In the genomic region with DNA sequence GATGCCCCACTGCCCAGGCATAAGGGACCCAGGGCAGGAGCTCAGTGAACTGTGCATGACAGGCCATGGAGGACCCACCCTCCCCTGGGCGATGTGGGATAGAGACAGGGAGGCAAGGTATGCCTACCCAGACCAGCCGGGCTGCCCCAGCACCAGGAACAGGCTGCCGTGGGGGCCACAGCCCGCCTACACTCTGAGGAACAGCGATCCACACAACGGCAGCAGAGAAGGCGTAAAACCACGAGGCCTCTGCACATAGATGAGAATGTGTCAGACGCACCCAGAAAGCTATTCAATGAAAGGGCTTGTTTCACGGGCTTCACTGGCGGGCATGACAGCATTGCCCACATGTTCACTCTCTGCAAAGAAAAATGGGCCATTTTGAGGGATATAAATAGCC, we compare ENCODE assay signal across 13 cellular contexts. TPM values are rescaled to one million over a fixed set of nuclear protein-coding genes. Genes with fewer than 3 reads are reported as not detected.
DNase-seq lines count a peak whose midpoint lies in the region; ATAC-seq and TF ChIP-seq lines count a peak whose summit lies in the region.
"Had no signal": no experiment of that assay in that cellular context is flagged by ENCODE, and none has a peak within 500 bp of the region (broad histone marks: within the 10 kb centered on the region; RNA-seq: fewer than 3 reads in every experiment).

No MANE protein-coding gene starts in this region.

- H3K27ac ChIP-seq in cingulate gyrus (ENCODE audit: low read depth, low read length), result peak overlapping the region; percentile 98
- H3K27ac ChIP-seq: cardiac muscle cell, heart right ventricle, pancreas, stomach had no signal

- TF ChIP-seq CTCF in WTC11 (IDR thresholded peaks at IDR 0.05), result no peak

- no peak overlapping the region for H3K4me3 Mint-ChIP-seq in WTC11

- in situ Hi-C loops in G401 (cut with HindIII; ENCODE audit: low sequenced_read_pairs), result no loop called here

- H3K36me3 Mint-ChIP-seq in WTC11, result peaks cover 8% of the 10 kb centered on the region

- H3K27ac Mint-ChIP-seq in WTC11, result peak overlapping the region; percentile 67; the same call in 1 of the 2 replicates

- CTCF ChIA-PET in WTC11 (lab: Charles Lee), result no interaction called here

- DNase-seq in WTC11 (ENCODE audit: low spot score) (no peak), G401 (ENCODE audit: low spot score) (no peak), Kasumi-1 (lab: John Stamatoyannopoulos, UW) (no peak), OCI-M1 (lab: John Stamatoyannopoulos, UW) (no peak)
- DNase-seq in stimulated activated CD4-positive, alpha-beta T cell treated with anti-CD3 and anti-CD28 coated beads, Interleukin-4, amount 100 ng/mL, for 24 hours, result peak; percentile 68
- DNase-seq: heart right ventricle, NCI-H2171 treated with DMSO at 0.1 percent for 48 hours, stomach had no signal

- no peaks in the 10 kb centered on the region for H3K9me3 Mint-ChIP-seq in WTC11

- H3K4me1 Mint-ChIP-seq in WTC11, result peaks cover 22% of the 10 kb centered on the region

- no peaks in the 10 kb centered on the region; the same call in 1 of the 2 replicates for H3K27me3 Mint-ChIP-seq in WTC11 (ENCODE audit: low read depth)

- peak; percentile 78 for ATAC-seq in GM18868 (IDR thresholded peaks at IDR 0.05; ENCODE audit: unreplicated experiment)
- ATAC-seq in WTC11, result no peak
- ATAC-seq in HG03196 (IDR thresholded peaks at IDR 0.05; ENCODE audit: unreplicated experiment), result no peak
- ATAC-seq: heart right ventricle, pancreas had no signal

- POLR2A ChIA-PET in WTC11 (lab: Charles Lee), result no interaction called here

TF ChIP-seq in WTC11, 78 proteins besides CTCF, POLR2A, EP300 and RAD21:
- TF ChIP-seq, protein P1, sequence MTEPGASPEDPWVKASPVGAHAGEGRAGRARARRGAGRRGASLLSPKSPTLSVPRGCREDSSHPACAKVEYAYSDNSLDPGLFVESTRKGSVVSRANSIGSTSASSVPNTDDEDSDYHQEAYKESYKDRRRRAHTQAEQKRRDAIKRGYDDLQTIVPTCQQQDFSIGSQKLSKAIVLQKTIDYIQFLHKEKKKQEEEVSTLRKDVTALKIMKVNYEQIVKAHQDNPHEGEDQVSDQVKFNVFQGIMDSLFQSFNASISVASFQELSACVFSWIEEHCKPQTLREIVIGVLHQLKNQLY (CRISPR knock-in tag; IDR thresholded peaks at IDR 0.05), result no peak
- TF ChIP-seq, protein P2, sequence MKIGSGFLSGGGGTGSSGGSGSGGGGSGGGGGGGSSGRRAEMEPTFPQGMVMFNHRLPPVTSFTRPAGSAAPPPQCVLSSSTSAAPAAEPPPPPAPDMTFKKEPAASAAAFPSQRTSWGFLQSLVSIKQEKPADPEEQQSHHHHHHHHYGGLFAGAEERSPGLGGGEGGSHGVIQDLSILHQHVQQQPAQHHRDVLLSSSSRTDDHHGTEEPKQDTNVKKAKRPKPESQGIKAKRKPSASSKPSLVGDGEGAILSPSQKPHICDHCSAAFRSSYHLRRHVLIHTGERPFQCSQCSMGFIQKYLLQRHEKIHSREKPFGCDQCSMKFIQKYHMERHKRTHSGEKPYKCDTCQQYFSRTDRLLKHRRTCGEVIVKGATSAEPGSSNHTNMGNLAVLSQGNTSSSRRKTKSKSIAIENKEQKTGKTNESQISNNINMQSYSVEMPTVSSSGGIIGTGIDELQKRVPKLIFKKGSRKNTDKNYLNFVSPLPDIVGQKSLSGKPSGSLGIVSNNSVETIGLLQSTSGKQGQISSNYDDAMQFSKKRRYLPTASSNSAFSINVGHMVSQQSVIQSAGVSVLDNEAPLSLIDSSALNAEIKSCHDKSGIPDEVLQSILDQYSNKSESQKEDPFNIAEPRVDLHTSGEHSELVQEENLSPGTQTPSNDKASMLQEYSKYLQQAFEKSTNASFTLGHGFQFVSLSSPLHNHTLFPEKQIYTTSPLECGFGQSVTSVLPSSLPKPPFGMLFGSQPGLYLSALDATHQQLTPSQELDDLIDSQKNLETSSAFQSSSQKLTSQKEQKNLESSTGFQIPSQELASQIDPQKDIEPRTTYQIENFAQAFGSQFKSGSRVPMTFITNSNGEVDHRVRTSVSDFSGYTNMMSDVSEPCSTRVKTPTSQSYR (CRISPR knock-in tag; IDR thresholded peaks at IDR 0.05), result no peak
- TF ChIP-seq, protein P3, sequence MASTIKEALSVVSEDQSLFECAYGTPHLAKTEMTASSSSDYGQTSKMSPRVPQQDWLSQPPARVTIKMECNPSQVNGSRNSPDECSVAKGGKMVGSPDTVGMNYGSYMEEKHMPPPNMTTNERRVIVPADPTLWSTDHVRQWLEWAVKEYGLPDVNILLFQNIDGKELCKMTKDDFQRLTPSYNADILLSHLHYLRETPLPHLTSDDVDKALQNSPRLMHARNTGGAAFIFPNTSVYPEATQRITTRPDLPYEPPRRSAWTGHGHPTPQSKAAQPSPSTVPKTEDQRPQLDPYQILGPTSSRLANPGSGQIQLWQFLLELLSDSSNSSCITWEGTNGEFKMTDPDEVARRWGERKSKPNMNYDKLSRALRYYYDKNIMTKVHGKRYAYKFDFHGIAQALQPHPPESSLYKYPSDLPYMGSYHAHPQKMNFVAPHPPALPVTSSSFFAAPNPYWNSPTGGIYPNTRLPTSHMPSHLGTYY (CRISPR knock-in tag; IDR thresholded peaks at IDR 0.05), result no peak
- TF ChIP-seq HMGXB4 (CRISPR knock-in tag; IDR thresholded peaks at IDR 0.05), result no peak
- no peak for TF ChIP-seq TCF7 (CRISPR knock-in tag; IDR thresholded peaks at IDR 0.05; ENCODE audit: low read depth)
- TF ChIP-seq NR2C2 (CRISPR knock-in tag; IDR thresholded peaks at IDR 0.05), result no peak
- no peak for TF ChIP-seq AR (CRISPR knock-in tag; IDR thresholded peaks at IDR 0.05)
- TF ChIP-seq, protein P4, sequence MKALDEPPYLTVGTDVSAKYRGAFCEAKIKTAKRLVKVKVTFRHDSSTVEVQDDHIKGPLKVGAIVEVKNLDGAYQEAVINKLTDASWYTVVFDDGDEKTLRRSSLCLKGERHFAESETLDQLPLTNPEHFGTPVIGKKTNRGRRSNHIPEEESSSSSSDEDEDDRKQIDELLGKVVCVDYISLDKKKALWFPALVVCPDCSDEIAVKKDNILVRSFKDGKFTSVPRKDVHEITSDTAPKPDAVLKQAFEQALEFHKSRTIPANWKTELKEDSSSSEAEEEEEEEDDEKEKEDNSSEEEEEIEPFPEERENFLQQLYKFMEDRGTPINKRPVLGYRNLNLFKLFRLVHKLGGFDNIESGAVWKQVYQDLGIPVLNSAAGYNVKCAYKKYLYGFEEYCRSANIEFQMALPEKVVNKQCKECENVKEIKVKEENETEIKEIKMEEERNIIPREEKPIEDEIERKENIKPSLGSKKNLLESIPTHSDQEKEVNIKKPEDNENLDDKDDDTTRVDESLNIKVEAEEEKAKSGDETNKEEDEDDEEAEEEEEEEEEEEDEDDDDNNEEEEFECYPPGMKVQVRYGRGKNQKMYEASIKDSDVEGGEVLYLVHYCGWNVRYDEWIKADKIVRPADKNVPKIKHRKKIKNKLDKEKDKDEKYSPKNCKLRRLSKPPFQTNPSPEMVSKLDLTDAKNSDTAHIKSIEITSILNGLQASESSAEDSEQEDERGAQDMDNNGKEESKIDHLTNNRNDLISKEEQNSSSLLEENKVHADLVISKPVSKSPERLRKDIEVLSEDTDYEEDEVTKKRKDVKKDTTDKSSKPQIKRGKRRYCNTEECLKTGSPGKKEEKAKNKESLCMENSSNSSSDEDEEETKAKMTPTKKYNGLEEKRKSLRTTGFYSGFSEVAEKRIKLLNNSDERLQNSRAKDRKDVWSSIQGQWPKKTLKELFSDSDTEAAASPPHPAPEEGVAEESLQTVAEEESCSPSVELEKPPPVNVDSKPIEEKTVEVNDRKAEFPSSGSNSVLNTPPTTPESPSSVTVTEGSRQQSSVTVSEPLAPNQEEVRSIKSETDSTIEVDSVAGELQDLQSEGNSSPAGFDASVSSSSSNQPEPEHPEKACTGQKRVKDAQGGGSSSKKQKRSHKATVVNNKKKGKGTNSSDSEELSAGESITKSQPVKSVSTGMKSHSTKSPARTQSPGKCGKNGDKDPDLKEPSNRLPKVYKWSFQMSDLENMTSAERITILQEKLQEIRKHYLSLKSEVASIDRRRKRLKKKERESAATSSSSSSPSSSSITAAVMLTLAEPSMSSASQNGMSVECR (CRISPR knock-in tag; IDR thresholded peaks at IDR 0.05; ENCODE audit: borderline replicate concordance), result no peak

RNA-seq across cellular contexts. Expression of gene SEMA4D, which starts 49.5 kb away (rescaled TPM):
- 60.5 to 67.8 TPM (median 65.2 TPM) in 3 replicates for total RNA-seq in WTC11 (2021)
- total RNA-seq in G401 (2014; rRNA removed; shearing (Covaris generic)), result 2.2 and 2.3 TPM in 2 replicates

Comparison
In these comparisons a context has a peak if more than half of its experiments do, and no peak if none do; other contexts are left out.
1. RNA of gene SEMA4D, which starts 49.5 kb away (total RNA-seq): 60.5 to 67.8 TPM in WTC11; 2.2 to 2.3 TPM in G401; every median in the first group is over 10 times any median in the second.